17 cellular contexts compared by ENCODE assay signal in the genomic region with DNA sequence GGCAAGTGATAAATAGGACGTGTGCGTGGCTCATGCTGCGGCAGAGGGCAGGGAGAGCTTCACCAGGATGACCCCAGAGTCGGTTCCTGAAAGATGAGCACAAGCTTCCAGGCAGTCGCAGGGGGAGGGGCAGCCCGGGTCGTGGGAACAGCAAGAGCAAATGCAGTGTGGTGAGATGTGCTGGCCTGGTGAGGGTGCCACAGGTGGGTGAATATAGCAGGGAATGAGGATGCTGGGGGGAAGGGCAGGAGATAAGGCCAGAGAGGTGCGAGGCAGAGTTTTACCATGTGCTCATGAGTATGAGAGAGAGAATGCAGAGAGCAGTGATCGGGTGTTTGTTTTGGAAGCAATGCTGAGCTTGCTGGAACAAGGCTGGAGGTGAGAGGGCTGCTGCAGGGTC.
DNase-seq lines count a peak whose midpoint lies in the region; ATAC-seq and TF ChIP-seq lines count a peak whose summit lies in the region.
"Had no signal": no experiment of that assay in that cellular context is flagged by ENCODE, and none has a peak within 500 bp of the region (broad histone marks: within the 10 kb centered on the region; RNA-seq: fewer than 3 reads in every experiment).

No MANE protein-coding gene starts in this region.

- no peaks in the 10 kb centered on the region for H3K9me3 ChIP-seq in NT2/D1 (ENCODE audit: insufficient read depth, low read length)
- H3K9me3 ChIP-seq in SJCRH30 (replicated peaks), result no peaks in the 10 kb centered on the region

- no peak for DNase-seq in T-helper 1 cell
- peak; percentile 20 for DNase-seq in NT2/D1 (ENCODE audit: low read depth, low spot score)
- no peak for DNase-seq in endothelial cell (ENCODE audit: low spot score)
- no peak for DNase-seq in natural killer cell treated with Interleukin-12 subunit alpha and Interleukin-12 subunit beta and Interleukin-15 and Interleukin-18, amount 100 ng/mL, for 72 hours (ENCODE audit: low spot score)
- DNase-seq in SJCRH30, result no peak
- DNase-seq in HUDEP-2 (lab: John Stamatoyannopoulos, UW; ENCODE audit: unreplicated experiment in 76 of 76), result no peak
- DNase-seq: 8988T; activated CD8-positive, alpha-beta memory T cell treated with anti-CD3 and anti-CD28 coated beads, Interleukin-2, amount 50 U/mL, for 48 hours; COR-L47; dermis blood vessel endothelial cell; KBM-7; NCI-H1436; stimulated activated naive CD8-positive, alpha-beta T cell treated with anti-CD3 and anti-CD28 coated beads, Interleukin-15, Interleukin-2, amounts not matched to agents 100 U/mL and 50 U/mL, for 24 hours had no signal

- H3K9me3 Mint-ChIP-seq in T-helper 1 cell treated with Interleukin-12 subunit alpha and Interleukin-12 subunit beta and Interleukin-4 antibody, amounts not matched to agents 30 μg/mL and 1 μg/mL, for 36 hours, result peaks cover 5% of the 10 kb centered on the region
- no peaks in the 10 kb centered on the region for H3K9me3 Mint-ChIP-seq in endothelial cell (ENCODE audit: unreplicated experiment)
- peaks cover 3% of the 10 kb centered on the region for H3K9me3 Mint-ChIP-seq in natural killer cell treated with Interleukin-12 subunit alpha and Interleukin-12 subunit beta and Interleukin-15 and Interleukin-18, amount 100 ng/mL, for 72 hours
- H3K9me3 Mint-ChIP-seq: memory B cell had no signal

- H3K27ac ChIP-seq in SJCRH30, result no peak overlapping the region
- H3K27ac ChIP-seq: SK-N-MC had no signal

- TF ChIP-seq CTCF in endothelial cell (IDR thresholded peaks at IDR 0.05; ENCODE audit: unreplicated experiment), result no peak

- no peak for ATAC-seq in natural killer cell treated with Interleukin-12 subunit alpha and Interleukin-12 subunit beta and Interleukin-15 and Interleukin-18, amount 100 ng/mL, for 72 hours
- ATAC-seq in GM21515 (IDR thresholded peaks at IDR 0.05; ENCODE audit: unreplicated experiment), result no peak
- ATAC-seq: stimulated activated naive CD8-positive, alpha-beta T cell treated with anti-CD3 and anti-CD28 coated beads, Interleukin-15, Interleukin-2, amounts not matched to agents 100 U/mL and 50 U/mL, for 24 hours had no signal

- H3K27ac Mint-ChIP-seq in T-helper 1 cell treated with Interleukin-12 subunit alpha and Interleukin-12 subunit beta and Interleukin-4 antibody, amounts not matched to agents 30 μg/mL and 1 μg/mL, for 36 hours, result peak overlapping the region; percentile 86
- peak overlapping the region; percentile 17 for H3K27ac Mint-ChIP-seq in endothelial cell (ENCODE audit: unreplicated experiment)
- H3K27ac Mint-ChIP-seq in natural killer cell treated with Interleukin-12 subunit alpha and Interleukin-12 subunit beta and Interleukin-15 and Interleukin-18, amount 100 ng/mL, for 72 hours, result peak overlapping the region; percentile 58 to 86
- H3K27ac Mint-ChIP-seq: memory B cell had no signal

- peaks cover 71% of the 10 kb centered on the region for H3K4me1 Mint-ChIP-seq in T-helper 1 cell treated with Interleukin-12 subunit alpha and Interleukin-12 subunit beta and Interleukin-4 antibody, amounts not matched to agents 30 μg/mL and 1 μg/mL, for 36 hours (ENCODE audit: low read depth)
- H3K4me1 Mint-ChIP-seq in endothelial cell (ENCODE audit: unreplicated experiment), result peaks cover 28% of the 10 kb centered on the region
- peaks cover 69 to 70% of the 10 kb centered on the region in 2 donors for H3K4me1 Mint-ChIP-seq in natural killer cell treated with Interleukin-12 subunit alpha and Interleukin-12 subunit beta and Interleukin-15 and Interleukin-18, amount 100 ng/mL, for 72 hours (ENCODE audit: low read depth in 2 of 2)

- H3K27me3 Mint-ChIP-seq in T-helper 1 cell treated with Interleukin-12 subunit alpha and Interleukin-12 subunit beta and Interleukin-4 antibody, amounts not matched to agents 30 μg/mL and 1 μg/mL, for 36 hours (ENCODE audit: low read depth), result no peaks in the 10 kb centered on the region
- H3K27me3 Mint-ChIP-seq in endothelial cell (ENCODE audit: unreplicated experiment), result peaks cover 9% of the 10 kb centered on the region
- no peaks in the 10 kb centered on the region for H3K27me3 Mint-ChIP-seq in natural killer cell treated with Interleukin-12 subunit alpha and Interleukin-12 subunit beta and Interleukin-15 and Interleukin-18, amount 100 ng/mL, for 72 hours
- H3K27me3 Mint-ChIP-seq: memory B cell had no signal

- H3K27me3 ChIP-seq in NT2/D1 (ENCODE audit: insufficient read depth, insufficient read length) (no peaks in the 10 kb centered on the region), SJCRH30 (no peaks in the 10 kb centered on the region)

- peak overlapping the region; percentile 30 for H3K4me3 Mint-ChIP-seq in T-helper 1 cell treated with Interleukin-12 subunit alpha and Interleukin-12 subunit beta and Interleukin-4 antibody, amounts not matched to agents 30 μg/mL and 1 μg/mL, for 36 hours
- peak overlapping the region; percentile 40 for H3K4me3 Mint-ChIP-seq in endothelial cell (ENCODE audit: unreplicated experiment)
- H3K4me3 Mint-ChIP-seq in natural killer cell treated with Interleukin-12 subunit alpha and Interleukin-12 subunit beta and Interleukin-15 and Interleukin-18, amount 100 ng/mL, for 72 hours, result peak overlapping the region; percentile 65

- H3K9ac ChIP-seq in NT2/D1 (ENCODE audit: insufficient read length, low read depth), result no peak overlapping the region

- H3K4me3 ChIP-seq in NT2/D1 (ENCODE audit: insufficient read length, low read depth) (no peak overlapping the region), SJCRH30 (no peak overlapping the region)
- H3K4me3 ChIP-seq: SK-N-MC had no signal

- H3K4me1 ChIP-seq in NT2/D1 (ENCODE audit: insufficient read depth, insufficient read length) (no peaks in the 10 kb centered on the region), SJCRH30 (no peaks in the 10 kb centered on the region)

- H3K36me3 ChIP-seq in NT2/D1 (ENCODE audit: insufficient read depth, insufficient read length, low read length) (no peaks in the 10 kb centered on the region), SJCRH30 (no peaks in the 10 kb centered on the region)

- H3K36me3 Mint-ChIP-seq in T-helper 1 cell treated with Interleukin-12 subunit alpha and Interleukin-12 subunit beta and Interleukin-4 antibody, amounts not matched to agents 30 μg/mL and 1 μg/mL, for 36 hours (ENCODE audit: low read depth), result peaks cover 9% of the 10 kb centered on the region
- H3K36me3 Mint-ChIP-seq in endothelial cell (ENCODE audit: low read depth, unreplicated experiment), result peaks cover 13% of the 10 kb centered on the region
- H3K36me3 Mint-ChIP-seq in natural killer cell treated with Interleukin-12 subunit alpha and Interleukin-12 subunit beta and Interleukin-15 and Interleukin-18, amount 100 ng/mL, for 72 hours, result no peaks in the 10 kb centered on the region
- H3K36me3 Mint-ChIP-seq: memory B cell had no signal

Comparison
In these comparisons a context has a peak if more than half of its experiments do, and no peak if none do; other contexts are left out.
1. H3K27ac Mint-ChIP-seq: peak in every context shown above with its lines; median percentile 86 in T-helper 1 cell treated with Interleukin-12 subunit alpha and Interleukin-12 subunit beta and Interleukin-4 antibody, amounts not matched to agents 30 μg/mL and 1 μg/mL, for 36 hours; 72 in natural killer cell treated with Interleukin-12 subunit alpha and Interleukin-12 subunit beta and Interleukin-15 and Interleukin-18, amount 100 ng/mL, for 72 hours; 17 in endothelial cell.